Comparison of ENCODE assay signal across 29 cellular contexts in genomic region chr11:107648247-107648646, GRCh38. TPM values are rescaled to one million over a fixed set of nuclear protein-coding genes. Genes with fewer than 3 reads are reported as not detected.
"Had no signal": no experiment of that assay in that cellular context is flagged by ENCODE, and none has a peak within 500 bp of the region (broad histone marks: within the 10 kb centered on the region; RNA-seq: fewer than 3 reads in every experiment).

No MANE protein-coding gene starts in this region.

- H3K9ac ChIP-seq: SK-N-SH had no signal

- H3K9me3 Mint-ChIP-seq: activated CD4-positive, alpha-beta memory T cell treated with anti-CD3 and anti-CD28 coated beads, Interleukin-2, amount 10 ng/mL, durations not matched to agents 7 days and 5 days; activated naive CD4-positive, alpha-beta T cell treated with anti-CD3 and anti-CD28 coated beads for 36 hours; activated T-helper 17 cell treated with anti-CD3 and anti-CD28 coated beads, Interleukin-2, amount 50 U/mL, for 72 hours had no signal

- H3K4me2 ChIP-seq: SK-N-SH had no signal

- H3K9me3 ChIP-seq: Peyer's patch, SJCRH30, SK-N-SH had no signal

- H3K27ac ChIP-seq: brain microvascular endothelial cell, cardiac muscle cell, Peyer's patch, RWPE1, SJCRH30, VCaP had no signal

- H3K36me3 ChIP-seq: brain microvascular endothelial cell, cardiac muscle cell, Peyer's patch had no signal

- DNase-seq: activated CD4-positive, alpha-beta memory T cell treated with anti-CD3 and anti-CD28 coated beads, Interleukin-2, amount 10 ng/mL, durations not matched to agents 7 days and 5 days; activated CD4-positive, alpha-beta T cell treated with anti-CD3 and anti-CD28 coated beads for 36 hours; activated CD4-positive, alpha-beta T cell treated with anti-CD3 and anti-CD28 coated beads, Interleukin-2, amount 50 U/mL, for 1 hour; activated gamma-delta T cell; activated naive CD4-positive, alpha-beta T cell treated with anti-CD3 and anti-CD28 coated beads for 36 hours; activated T-cell treated with anti-CD3 and anti-CD28 coated beads for 4 hours; activated T-cell treated with anti-CD3 and anti-CD28 coated beads, Interleukin-2, amount 50 U/mL, for 48 hours; brain microvascular endothelial cell; KG1; NCI-H1092; NCI-H1417; NCI-H1930; NCI-H2171; NCI-H2227 treated with DMSO at 0.1 percent for 48 hours; NCI-H526 treated with DMSO at 0.1 percent for 48 hours; NCI-H82; OCI-M1; Peyer's patch; Right ventricle myocardium superior; SJCRH30; SK-N-SH; T-helper 1 cell had no signal

- H3K4me1 ChIP-seq: Peyer's patch, SJCRH30 had no signal

- H3K27ac Mint-ChIP-seq: activated CD4-positive, alpha-beta memory T cell treated with anti-CD3 and anti-CD28 coated beads, Interleukin-2, amount 10 ng/mL, durations not matched to agents 7 days and 5 days; activated CD4-positive, alpha-beta T cell treated with anti-CD3 and anti-CD28 coated beads for 36 hours; activated naive CD4-positive, alpha-beta T cell treated with anti-CD3 and anti-CD28 coated beads for 36 hours; activated naive CD8-positive, alpha-beta T cell; activated T-helper 17 cell treated with anti-CD3 and anti-CD28 coated beads, Interleukin-2, amount 50 U/mL, for 72 hours had no signal

- H3K4me3 Mint-ChIP-seq: activated CD4-positive, alpha-beta memory T cell treated with anti-CD3 and anti-CD28 coated beads, Interleukin-2, amount 10 ng/mL, durations not matched to agents 7 days and 5 days; activated CD4-positive, alpha-beta T cell treated with anti-CD3 and anti-CD28 coated beads for 36 hours; activated naive CD4-positive, alpha-beta T cell treated with anti-CD3 and anti-CD28 coated beads for 36 hours; activated naive CD8-positive, alpha-beta T cell; activated T-helper 17 cell treated with anti-CD3 and anti-CD28 coated beads, Interleukin-2, amount 50 U/mL, for 72 hours had no signal

- H3K4me1 Mint-ChIP-seq: activated CD4-positive, alpha-beta memory T cell treated with anti-CD3 and anti-CD28 coated beads, Interleukin-2, amount 10 ng/mL, durations not matched to agents 7 days and 5 days; activated CD4-positive, alpha-beta T cell treated with anti-CD3 and anti-CD28 coated beads for 36 hours; activated T-helper 17 cell treated with anti-CD3 and anti-CD28 coated beads, Interleukin-2, amount 50 U/mL, for 72 hours had no signal

- H3K36me3 Mint-ChIP-seq: activated naive CD8-positive, alpha-beta T cell had no signal

- H3K27me3 ChIP-seq: brain microvascular endothelial cell, cardiac muscle cell, Peyer's patch, SJCRH30 had no signal

- H3K4me3 ChIP-seq: cardiac muscle cell, Peyer's patch, SJCRH30 had no signal

- ATAC-seq: activated CD4-positive, alpha-beta T cell treated with anti-CD3 and anti-CD28 coated beads for 36 hours; activated T-helper 17 cell treated with anti-CD3 and anti-CD28 coated beads, Interleukin-2, amount 50 U/mL, for 72 hours had no signal

RNA-seq across cellular contexts. Expression of gene ELMOD1, which starts 57.3 kb away (rescaled TPM):
- total RNA-seq: activated CD4-positive, alpha-beta memory T cell treated with anti-CD3 and anti-CD28 coated beads, Interleukin-2, amount 10 ng/mL, durations not matched to agents 7 days and 5 days; activated CD4-positive, alpha-beta T cell treated with anti-CD3 and anti-CD28 coated beads for 36 hours; activated naive CD4-positive, alpha-beta T cell treated with anti-CD3 and anti-CD28 coated beads for 36 hours; activated T-helper 17 cell treated with anti-CD3 and anti-CD28 coated beads, Interleukin-2, amount 50 U/mL, for 72 hours; NCI-H460; Peyer's patch; T-helper 2 cell treated with Interferon-gamma antibody and Interleukin-4, amounts not matched to agents 100 ng/mL and 5 ng/mL, for 36 hours had no signal
- polyA plus RNA-seq: SK-N-SH had no signal
